8 cellular contexts compared by ENCODE assay signal in the genomic region with DNA sequence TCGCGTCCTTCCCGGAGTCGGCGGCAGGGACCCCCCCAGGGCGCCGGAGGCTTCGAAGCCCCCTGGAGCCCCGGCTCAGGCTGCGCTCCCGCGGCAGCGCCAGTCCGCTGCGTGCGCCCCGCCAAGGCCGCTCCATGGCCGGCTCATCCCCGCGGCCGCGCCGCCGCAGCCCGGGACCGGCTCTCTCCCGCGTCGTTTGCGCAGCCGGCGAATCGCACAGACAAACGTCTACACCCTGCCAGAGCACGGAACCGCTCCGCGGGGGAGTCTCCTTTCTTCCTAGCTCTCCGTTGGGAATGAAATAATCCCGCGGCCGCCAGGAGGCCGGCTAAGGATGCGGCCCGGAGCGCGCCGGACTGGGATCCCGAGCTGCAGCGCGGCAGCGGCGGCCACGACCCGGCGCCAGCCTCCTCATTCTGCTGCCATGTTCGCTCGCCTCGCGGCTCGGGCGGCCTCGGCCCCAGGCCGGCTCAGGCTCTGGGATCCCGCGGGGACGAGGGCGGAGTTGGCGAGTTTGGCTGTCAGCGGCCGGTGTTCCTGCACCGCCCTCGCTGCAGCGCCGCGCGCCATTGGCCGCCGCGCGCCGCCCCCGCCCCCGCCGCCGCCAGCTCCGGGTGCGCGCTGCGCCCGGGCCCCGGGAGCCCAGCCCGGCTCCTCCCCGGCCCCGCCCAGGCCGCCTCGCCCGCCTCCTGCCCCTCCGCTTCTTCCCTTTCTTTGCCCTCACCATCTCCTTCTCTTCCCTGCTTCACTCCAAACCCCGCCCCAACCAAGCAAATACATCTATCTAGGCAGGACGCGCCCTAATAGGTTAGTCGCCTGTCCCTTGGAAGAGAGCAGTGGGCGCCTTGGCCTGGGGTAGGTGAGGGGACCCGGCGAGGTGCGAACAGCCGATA. TPM values are rescaled to one million over a fixed set of nuclear protein-coding genes. Genes with fewer than 3 reads are reported as not detected.
DNase-seq lines count a peak whose midpoint lies in the region; TF ChIP-seq lines count a peak whose summit lies in the region.

GFOD1 (minus strand) TSS at position 479 of the 893 bp plus-strand sequence. CDS start 710 bp downstream, outside the sequence.

- no peak within 1 kb of the TSS for H2BK5ac ChIP-seq in H9 (ENCODE audit: insufficient read length, low read length)

- peak; percentile 41; the same call in 1 of the 3 replicates for TF ChIP-seq CTCF in H9 (conservative IDR thresholded peaks at IDR 0.05)

- peaks cover 69% of the 10 kb centered on the region for H3K27me3 Mint-ChIP-seq in H9 (ENCODE audit: low read depth)

- H3K56ac ChIP-seq in H9 (ENCODE audit: insufficient read length, low read depth, low read length), result no peak within 1 kb of the TSS

- peak within 1 kb of the TSS; percentile 91 for H3K4me2 ChIP-seq in H9 (ENCODE audit: insufficient read depth, insufficient read length, low read length)

- H3K9ac ChIP-seq in H9 (ENCODE audit: extremely low read depth, insufficient read length, low read length), result peak within 1 kb of the TSS; percentile 28

- no peak within 1 kb of the TSS for H2AK5ac ChIP-seq in H9 (ENCODE audit: insufficient read length, low read length)

- H3K4me3 ChIP-seq in MG63, result peak within 1 kb of the TSS; percentile 58
- H3K4me3 ChIP-seq in SJSA1, result peak within 1 kb of the TSS; percentile 70

- no peak within 1 kb of the TSS for H4K5ac ChIP-seq in H9 (ENCODE audit: insufficient read length, low read depth, low read length)

- H4K91ac ChIP-seq in H9 (ENCODE audit: insufficient read length, low read depth, low read length), result no peak within 1 kb of the TSS

- H3K4me1 ChIP-seq in H9 (ENCODE audit: insufficient read depth, low read length) (no peaks in the 10 kb centered on the region; the same call in 1 of the 2 replicates), SJSA1 (replicated peaks) (peaks cover 13% of the 10 kb centered on the region)

- H3K27ac Mint-ChIP-seq in H9, result no peak within 1 kb of the TSS; a peak in 1 of 7 replicates

- no peaks in the 10 kb centered on the region; a peak in 1 of 5 replicates for H3K9me3 Mint-ChIP-seq in H9

- H3K9me3 ChIP-seq in H9 (ENCODE audit: control insufficient read depth, low read depth, low read length), result no peaks in the 10 kb centered on the region
- no peaks in the 10 kb centered on the region for H3K9me3 ChIP-seq in MG63
- H3K9me3 ChIP-seq in SJSA1 (replicated peaks), result no peaks in the 10 kb centered on the region

- peaks cover 27% of the 10 kb centered on the region for H3K23me2 ChIP-seq in H9 (ENCODE audit: insufficient read length, low read depth, low read length, poor library complexity, severe bottlenecking)

- no peak within 1 kb of the TSS for H2BK20ac ChIP-seq in H9 (ENCODE audit: low read depth, low read length, poor library complexity, severe bottlenecking)

- H3K23ac ChIP-seq in H9 (ENCODE audit: insufficient read length, low read depth, low read length), result no peak within 1 kb of the TSS

- no peak within 1 kb of the TSS for H3K18ac ChIP-seq in H9 (ENCODE audit: insufficient read length, low read depth, low read length)

- H3K27ac ChIP-seq in H9 (ENCODE audit: insufficient read length, low read depth, low read length) (no peak within 1 kb of the TSS), SJSA1 (0 out of 2 replicates have a peak within 1 kb of the TSS, but pooled peaks have one; percentile 14), temporal lobe (ENCODE audit: low read depth, low read length) (peak within 1 kb of the TSS; percentile 83)

- DNase-seq in GDM1 (lab: John Stamatoyannopoulos, UW) (peak; percentile 90), H9 (peak; percentile 93), MG63 (peak; percentile 95), SJSA1 (ENCODE audit: low read depth in 1 of 2, low spot score in 2 of 2) (peak; percentile 87 to 89), globus pallidus (ENCODE audit: low spot score) (peak; percentile 87), occipital lobe (lab: John Stamatoyannopoulos, UW) (peak; percentile 87)
- DNase-seq in activated naive CD4-positive, alpha-beta T cell treated with anti-CD3 and anti-CD28 coated beads, Interleukin-2, amount 50 U/mL, for 16 hours, result peak; percentile 78

- no peak within 1 kb of the TSS for H2BK15ac ChIP-seq in H9 (ENCODE audit: low read depth, low read length)

- H2AFZ ChIP-seq in H9 (ENCODE audit: low read length), result no peak within 1 kb of the TSS

- no peaks in the 10 kb centered on the region for H4K20me1 ChIP-seq in H9 (ENCODE audit: control insufficient read depth, insufficient read depth, insufficient read length)

- no peak within 1 kb of the TSS for H3T11ph ChIP-seq in H9 (ENCODE audit: low read length)

- peaks cover 23% of the 10 kb centered on the region; the same call in 1 of the 2 replicates for H3K27me3 ChIP-seq in H9 (ENCODE audit: insufficient read depth, low read length)
- H3K27me3 ChIP-seq in MG63, result peaks cover 9% of the 10 kb centered on the region
- no peaks in the 10 kb centered on the region for H3K27me3 ChIP-seq in SJSA1 (replicated peaks)

- H2BK12ac ChIP-seq in H9 (ENCODE audit: insufficient read length, low read depth, low read length), result no peak within 1 kb of the TSS

- H4K8ac ChIP-seq in H9 (replicated peaks; ENCODE audit: insufficient read length, low read depth, low read length), result no peak within 1 kb of the TSS

- H3K4me1 Mint-ChIP-seq in H9, result peaks cover 20 to 22% of the 10 kb centered on the region in 2 experiments

- no peaks in the 10 kb centered on the region for H3K36me3 Mint-ChIP-seq in H9 (ENCODE audit: insufficient read depth in 1 of 3, low read depth in 3 of 3)

- no peaks in the 10 kb centered on the region for H3K36me3 ChIP-seq in MG63
- H3K36me3 ChIP-seq in SJSA1, result no peaks in the 10 kb centered on the region

- no peak within 1 kb of the TSS for H2BK120ac ChIP-seq in H9 (ENCODE audit: low read depth, low read length, poor library complexity, severe bottlenecking)

- no peaks in the 10 kb centered on the region; the same call in 1 of the 2 replicates for H3K79me2 ChIP-seq in H9 (ENCODE audit: insufficient read depth, low read length)

- no peaks in the 10 kb centered on the region for H3K79me1 ChIP-seq in H9 (ENCODE audit: insufficient read depth, low read depth, low read length, poor library complexity, severe bottlenecking)

- H3K14ac ChIP-seq in H9 (ENCODE audit: insufficient read depth, low read length), result peak within 1 kb of the TSS; percentile 34

- no peak within 1 kb of the TSS for H3K4ac ChIP-seq in H9 (ENCODE audit: low read depth, low read length)

- H3K4me3 Mint-ChIP-seq in H9, result peak within 1 kb of the TSS; percentile 80 to 92

- no CpG with 5 or more reads among the region's 109 CpGs for WGBS in H9 (ENCODE audit: extremely low coverage, insufficient read length, low lambda C conversion rate)

RNA-seq across cellular contexts. Expression of gene GFOD1, which starts in this region (rescaled TPM):
- total RNA-seq in H9 (2021), result 6.1 TPM in 2 replicates
- total RNA-seq in MG63 (2014; rRNA removed; shearing (Covaris generic); ENCODE audit: low replicate concordance), result 0.72 and 1.3 TPM in 2 replicates
- total RNA-seq in SJSA1 (2014; rRNA removed; shearing (Covaris generic)), result 10.8 and 13.2 TPM in 2 replicates
- 38.2 TPM for total RNA-seq in occipital lobe
- 27.0 TPM for total RNA-seq in temporal lobe
